In genomic region chr14:89416002-89416995, GRCh38 we compare ENCODE assay signal across 8 cellular contexts. TPM values are rescaled to one million over a fixed set of nuclear protein-coding genes. Genes with fewer than 3 reads are reported as not detected.
DNase-seq lines count a peak whose midpoint lies in the region; ATAC-seq and TF ChIP-seq lines count a peak whose summit lies in the region.

No MANE protein-coding gene starts in this region.

- H3K9ac ChIP-seq in iPS-20b (ENCODE audit: low read depth, low read length): peak overlapping the region; percentile 91; the same call in 1 of the 2 replicates
- peak overlapping the region; percentile 91 to 95 (median 93) for H3K9ac ChIP-seq in skeletal muscle tissue (ENCODE audit: low read depth in 1 of 3, low read length in 3 of 3)

- DNase-seq in A172 (ENCODE audit: low spot score): peak; percentile 85
- DNase-seq in NCI-H2171 (lab: John Stamatoyannopoulos, UW): peak; percentile 74
- DNase-seq in breast epithelium (ENCODE audit: low spot score in 2 of 2): peak; percentile 98 to 99

- H3K27ac ChIP-seq in VCaP: peak overlapping the region; percentile 98
- peak overlapping the region; percentile 94 to 100 for H3K27ac ChIP-seq in breast epithelium
- H3K27ac ChIP-seq in iPS-20b (ENCODE audit: low read length): peak overlapping the region; percentile 72
- peak overlapping the region; percentile 98 for H3K27ac ChIP-seq in skeletal muscle tissue (ENCODE audit: low read depth, low read length)

- H3K4me1 ChIP-seq in breast epithelium: no peaks in the 10 kb centered on the region
- H3K4me1 ChIP-seq in iPS-20b (ENCODE audit: insufficient read depth, low read length): peaks cover 18% of the 10 kb centered on the region
- peaks cover 20 to 31% (median 21%) of the 10 kb centered on the region in 3 donors for H3K4me1 ChIP-seq in skeletal muscle tissue (ENCODE audit: control insufficient read depth in 3 of 3, insufficient read depth in 3 of 3, low read length in 3 of 3)

- H3K27me3 ChIP-seq in breast epithelium: no peaks in the 10 kb centered on the region
- no peaks in the 10 kb centered on the region for H3K27me3 ChIP-seq in iPS-20b (ENCODE audit: insufficient read depth, low read length)
- no peaks in the 10 kb centered on the region for H3K27me3 ChIP-seq in skeletal muscle tissue (ENCODE audit: control insufficient read depth in 3 of 3, insufficient read depth in 3 of 3, low read length in 3 of 3)

- H3K4me3 ChIP-seq in breast epithelium (peak overlapping the region; percentile 90 to 99 (median 99)), iPS-20b (ENCODE audit: low read length) (peak overlapping the region; percentile 74), skeletal muscle tissue (ENCODE audit: low read length in 3 of 3) (peak overlapping the region; percentile 81 to 87 (median 87))

- no peaks in the 10 kb centered on the region for H3K9me3 ChIP-seq in breast epithelium
- H3K9me3 ChIP-seq in iPS-20b (ENCODE audit: insufficient read depth, low read depth, low read length): peaks cover 3% of the 10 kb centered on the region
- no peaks in the 10 kb centered on the region for H3K9me3 ChIP-seq in skeletal muscle tissue (ENCODE audit: control insufficient read depth in 3 of 3, low read length in 3 of 3)

- H3K36me3 ChIP-seq in breast epithelium: no peaks in the 10 kb centered on the region
- peaks cover 43% of the 10 kb centered on the region for H3K36me3 ChIP-seq in iPS-20b (ENCODE audit: insufficient read depth, low read depth, low read length)
- H3K36me3 ChIP-seq in skeletal muscle tissue (ENCODE audit: control insufficient read depth in 3 of 3, insufficient read depth in 3 of 3, low read length in 3 of 3): peaks cover 5 to 8% (median 6%) of the 10 kb centered on the region in 3 donors

- intact Hi-C loops in breast epithelium (cut with DNase I; ENCODE audit: low total_unique reads): loop anchor here (5.0 kb wide), 1 partner anchor 389 kb away; no protein-coding TSS in a partner anchor

- TF ChIP-seq POLR2A in breast epithelium (IDR thresholded peaks at IDR 0.05): peak; percentile 45

- peak; percentile 81 for ATAC-seq in GM18858 (IDR thresholded peaks at IDR 0.05; ENCODE audit: unreplicated experiment)
- ATAC-seq in HG03095 (IDR thresholded peaks at IDR 0.05; ENCODE audit: unreplicated experiment): peak; percentile 77

- TF ChIP-seq CTCF in VCaP (conservative IDR thresholded peaks at IDR 0.05): no peak
- TF ChIP-seq CTCF in breast epithelium (IDR thresholded peaks at IDR 0.05): no peak

RNA-seq across cellular contexts. Expression of gene FOXN3, which starts 0.7 kb away (rescaled TPM):
- total RNA-seq in A172 (2014; rRNA removed; shearing (Covaris generic)): 2.7 and 3.3 TPM in 2 replicates
- 100 to 1,000 TPM in 1 of 3 donors, 10 to 100 TPM in 2; 70.7 to 180 (median 80.3) TPM for total RNA-seq in breast epithelium
- 31.8 TPM for total RNA-seq in skeletal muscle tissue

Comparison
In these comparisons a context has a peak if more than half of its experiments do, and no peak if none do; other contexts are left out.
1. Peak in every context shown above with its lines: DNase-seq, ATAC-seq, H3K4me3 ChIP-seq and H3K27ac ChIP-seq.